Comparison of ENCODE assay signal across 8 cellular contexts in genomic region chr7:92698237-92698841, GRCh38.
DNase-seq lines count a peak whose midpoint lies in the region; ATAC-seq and TF ChIP-seq lines count a peak whose summit lies in the region.

No MANE protein-coding gene starts in this region.

- H2BK12ac ChIP-seq in H9 (ENCODE audit: insufficient read length, low read depth, low read length) = no peak overlapping the region

- no peak overlapping the region for H3K9ac ChIP-seq in H9 (ENCODE audit: extremely low read depth, insufficient read length, low read length)

- H3K18ac ChIP-seq in H9 (ENCODE audit: insufficient read length, low read depth, low read length) = no peak overlapping the region

- H3K4me3 Mint-ChIP-seq in naive thymus-derived CD8-positive, alpha-beta T cell = no peak overlapping the region
- no peak overlapping the region for H3K4me3 Mint-ChIP-seq in H9

- H3K23me2 ChIP-seq in H9 (ENCODE audit: insufficient read length, low read depth, low read length, poor library complexity, severe bottlenecking) = peaks cover 8% of the 10 kb centered on the region

- POLR2A ChIA-PET in naive thymus-derived CD8-positive, alpha-beta T cell (lab: Charles Lee) = no interaction called here

- no peaks in the 10 kb centered on the region for H3K4me1 ChIP-seq in H9 (ENCODE audit: insufficient read depth, low read length)

- H3K27me3 ChIP-seq in H9 (ENCODE audit: insufficient read depth, low read length) = no peaks in the 10 kb centered on the region

- no peaks in the 10 kb centered on the region for H3K79me2 ChIP-seq in H9 (ENCODE audit: insufficient read depth, low read length)

- no peak overlapping the region for H4K91ac ChIP-seq in H9 (ENCODE audit: insufficient read length, low read depth, low read length)

- no peaks in the 10 kb centered on the region for H4K20me1 ChIP-seq in H9 (ENCODE audit: control insufficient read depth, insufficient read depth, insufficient read length)

- DNase-seq in GM04503 (ENCODE audit: low read depth) (peak; percentile 83), anterior cingulate cortex (lab: John Stamatoyannopoulos, UW) (peak in 33 of 58 donors; percentile 1 to 78 (median 34)), hepatic stellate cell (ENCODE audit: low spot score) (peak; percentile 43), skeletal muscle cell (ENCODE audit: low read depth) (peak; percentile 57), GM13977 (ENCODE audit: low spot score) (no peak), H9 (no peak)
- DNase-seq in naive thymus-derived CD8-positive, alpha-beta T cell = no peak
- DNase-seq in activated naive CD4-positive, alpha-beta T cell treated with anti-CD3 and anti-CD28 coated beads, Interleukin-2, amount 50 U/mL, for 16 hours = no peak

- H4K8ac ChIP-seq in H9 (replicated peaks; ENCODE audit: insufficient read length, low read depth, low read length) = no peak overlapping the region

- H2AFZ ChIP-seq in H9 (ENCODE audit: low read length) = no peak overlapping the region

- no peak overlapping the region for H3T11ph ChIP-seq in H9 (ENCODE audit: low read length)

- no peak overlapping the region for H3K14ac ChIP-seq in H9 (ENCODE audit: insufficient read depth, low read length)

- no CpG with 5 or more reads among the region's 12 CpGs for whole genome bisulfite sequencing in H9 (ENCODE audit: extremely low coverage, insufficient read length, low lambda C conversion rate)

- H3K9me3 Mint-ChIP-seq in naive thymus-derived CD8-positive, alpha-beta T cell = no peaks in the 10 kb centered on the region
- no peaks in the 10 kb centered on the region; a peak in 1 of 5 replicates for H3K9me3 Mint-ChIP-seq in H9

- no peaks in the 10 kb centered on the region for H3K9me3 ChIP-seq in H9 (ENCODE audit: control insufficient read depth, low read depth, low read length)

- no peak overlapping the region for H2AK5ac ChIP-seq in H9 (ENCODE audit: insufficient read length, low read length)

- no peak overlapping the region for H3K4me2 ChIP-seq in H9 (ENCODE audit: insufficient read depth, insufficient read length, low read length)

- peak overlapping the region; percentile 19 for H3K4me3 ChIP-seq in skeletal muscle cell (ENCODE audit: low read depth, low read length)

- no peak overlapping the region for H2BK20ac ChIP-seq in H9 (ENCODE audit: low read depth, low read length, poor library complexity, severe bottlenecking)

- H2BK15ac ChIP-seq in H9 (ENCODE audit: low read depth, low read length) = no peak overlapping the region

- H4K5ac ChIP-seq in H9 (ENCODE audit: insufficient read length, low read depth, low read length) = no peak overlapping the region

- no peak overlapping the region for H3K56ac ChIP-seq in H9 (ENCODE audit: insufficient read length, low read depth, low read length)

- H3K4me1 Mint-ChIP-seq in naive thymus-derived CD8-positive, alpha-beta T cell = peaks cover 6 to 20% (median 14%) of the 10 kb centered on the region in 4 donors
- H3K4me1 Mint-ChIP-seq in H9 = peaks cover 22 to 24% of the 10 kb centered on the region in 2 experiments

- no peaks in the 10 kb centered on the region for H3K36me3 Mint-ChIP-seq in naive thymus-derived CD8-positive, alpha-beta T cell
- H3K36me3 Mint-ChIP-seq in H9 (ENCODE audit: insufficient read depth in 1 of 3, low read depth in 3 of 3) = peaks cover 0 to 5% (median 0%) of the 10 kb centered on the region in 3 experiments; a peak in 2 of 7 replicates

- no peak for TF ChIP-seq CTCF in GM13977 (IDR thresholded peaks at IDR 0.05; ENCODE audit: extremely low read depth, insufficient read depth, missing control alignments)
- TF ChIP-seq CTCF in H9 (conservative IDR thresholded peaks at IDR 0.05) = no peak

- no peak overlapping the region for H2BK5ac ChIP-seq in H9 (ENCODE audit: insufficient read length, low read length)

- in situ Hi-C loops in GM13977 (cut with MboI; ENCODE audit: low pct_unique_long_range_greater_than_20kb, low sequenced_read_pairs, unreplicated experiment) = loop anchor here (10.0 kb wide), 1 partner anchor 356 kb away; no protein-coding TSS in a partner anchor

- H3K27ac ChIP-seq in H9 (ENCODE audit: insufficient read length, low read depth, low read length) = no peak overlapping the region

- no peaks in the 10 kb centered on the region for H3K27me3 Mint-ChIP-seq in naive thymus-derived CD8-positive, alpha-beta T cell
- no peaks in the 10 kb centered on the region for H3K27me3 Mint-ChIP-seq in H9 (ENCODE audit: low read depth)

- no peak overlapping the region for H2BK120ac ChIP-seq in H9 (ENCODE audit: low read depth, low read length, poor library complexity, severe bottlenecking)

- H3K4ac ChIP-seq in H9 (ENCODE audit: low read depth, low read length) = no peak overlapping the region

- no peak overlapping the region for H3K27ac Mint-ChIP-seq in naive thymus-derived CD8-positive, alpha-beta T cell
- no peak overlapping the region; a peak in 1 of 7 replicates for H3K27ac Mint-ChIP-seq in H9

- H3K79me1 ChIP-seq in H9 (ENCODE audit: insufficient read depth, low read depth, low read length, poor library complexity, severe bottlenecking) = no peaks in the 10 kb centered on the region

- no peak for ATAC-seq in naive thymus-derived CD8-positive, alpha-beta T cell

- no peak overlapping the region for H3K23ac ChIP-seq in H9 (ENCODE audit: insufficient read length, low read depth, low read length)

Comparison
In these comparisons a context has a peak if more than half of its experiments do, and no peak if none do; other contexts are left out.
1. DNase-seq: peak in GM04503 (single experiment), anterior cingulate cortex (33 of 58), hepatic stellate cell (single experiment) and skeletal muscle cell (single experiment); none in naive thymus-derived CD8-positive, alpha-beta T cell (0 of 10), GM13977 (single experiment), activated naive CD4-positive, alpha-beta T cell treated with anti-CD3 and anti-CD28 coated beads, Interleukin-2, amount 50 U/mL, for 16 hours (single experiment) and H9 (single experiment).